14 cellular contexts compared by ENCODE assay signal in genomic region chr3:197547618-197548017, GRCh38. TPM values are rescaled to one million over a fixed set of nuclear protein-coding genes. Genes with fewer than 3 reads are reported as not detected.
DNase-seq lines count a peak whose midpoint lies in the region; ATAC-seq and TF ChIP-seq lines count a peak whose summit lies in the region.
"Had no signal": no experiment of that assay in that cellular context is flagged by ENCODE, and none has a peak within 500 bp of the region (broad histone marks: within the 10 kb centered on the region; RNA-seq: fewer than 3 reads in every experiment).

No MANE protein-coding gene starts in this region.

- H3K4me1 Mint-ChIP-seq in WTC11: peaks cover 55% of the 10 kb centered on the region

- H3K27ac ChIP-seq in hepatocyte (peak overlapping the region; percentile 72), osteoblast (ENCODE audit: low read depth, low read length) (no peak overlapping the region)
- H3K27ac ChIP-seq: esophagus muscularis mucosa, tibial artery had no signal

- CTCF ChIA-PET in WTC11 (lab: Charles Lee): interaction anchor here (0.6 to 4.7 kb wide), 9 partner anchors 21 to 52 kb away, joined by 3 to 44 read pairs (median 3); no protein-coding TSS in a partner anchor

- H3K4me3 ChIP-seq in hepatocyte: no peak overlapping the region
- no peak overlapping the region for H3K4me3 ChIP-seq in osteoblast (ENCODE audit: insufficient read depth, low read length)
- H3K4me3 ChIP-seq: esophagus muscularis mucosa, tibial artery had no signal

- H2AFZ ChIP-seq in hepatocyte (peak overlapping the region; percentile 14), osteoblast (ENCODE audit: low read length) (peak overlapping the region; percentile 1)

- peaks cover 54% of the 10 kb centered on the region for H3K79me2 ChIP-seq in hepatocyte
- no peaks in the 10 kb centered on the region for H3K79me2 ChIP-seq in osteoblast (ENCODE audit: insufficient read depth, low read length)

- WGBS in hepatocyte (ENCODE audit: low lambda C conversion rate, missing lambda C conversion rate): 23% methylated on average over 9 of the region's 9 CpGs

- H3K36me3 Mint-ChIP-seq in WTC11: peaks cover 13% of the 10 kb centered on the region; the same call in 1 of the 2 replicates

- H3K9me3 ChIP-seq in hepatocyte (ENCODE audit: low read depth) (no peaks in the 10 kb centered on the region), osteoblast (ENCODE audit: low read depth, low read length) (no peaks in the 10 kb centered on the region)
- H3K9me3 ChIP-seq: esophagus muscularis mucosa, tibial artery had no signal

- H3K4me2 ChIP-seq in hepatocyte: peak overlapping the region; percentile 63
- no peak overlapping the region for H3K4me2 ChIP-seq in osteoblast (ENCODE audit: insufficient read depth, low read length)

- H3K27me3 Mint-ChIP-seq in WTC11 (ENCODE audit: low read depth): no peaks in the 10 kb centered on the region; the same call in 1 of the 2 replicates
- H3K27me3 Mint-ChIP-seq: activated naive CD8-positive, alpha-beta T cell had no signal

- ATAC-seq in WTC11: peak; percentile 88

- H3K9me2 ChIP-seq in hepatocyte (replicated peaks; ENCODE audit: insufficient read depth): no peaks in the 10 kb centered on the region

- H3K4me1 ChIP-seq in hepatocyte (ENCODE audit: insufficient read depth) (peaks cover 7% of the 10 kb centered on the region), osteoblast (ENCODE audit: insufficient read depth, low read length) (no peaks in the 10 kb centered on the region)

- H4K20me1 ChIP-seq in hepatocyte (ENCODE audit: insufficient read depth, poor library complexity, severe bottlenecking) (no peaks in the 10 kb centered on the region), osteoblast (ENCODE audit: insufficient read depth, low read length) (no peaks in the 10 kb centered on the region)

- no peak overlapping the region for H3K4me3 Mint-ChIP-seq in WTC11
- H3K4me3 Mint-ChIP-seq: activated naive CD8-positive, alpha-beta T cell had no signal

- POLR2A ChIA-PET in WTC11 (lab: Charles Lee): no interaction called here

- DNase-seq in ELF-1 (ENCODE audit: low read depth, low spot score) (peak; percentile 59), WTC11 (ENCODE audit: low spot score) (peak; percentile 68), hepatocyte (ENCODE audit: low spot score) (peak; percentile 80), osteoblast (ENCODE audit: insufficient read length, low spot score, missing footprints) (peak; percentile 62), iPS-NIHi11 (ENCODE audit: low spot score) (no peak), NCI-H187 (lab: John Stamatoyannopoulos, UW) (no peak), DMS 273 treated with DMSO at 0.1 percent for 48 hours (lab: John Stamatoyannopoulos, UW) (no peak), glomerular visceral epithelial cell (ENCODE audit: extremely low spot score) (no peak)
- DNase-seq: activated CD8-positive, alpha-beta memory T cell treated with anti-CD3 and anti-CD28 coated beads, Interleukin-2, amount 50 U/mL, for 48 hours; mammary epithelial cell; NCI-H1048; tibial artery had no signal

- H3K27me3 ChIP-seq in hepatocyte (no peaks in the 10 kb centered on the region), osteoblast (ENCODE audit: insufficient read depth, low read length) (no peaks in the 10 kb centered on the region)
- H3K27me3 ChIP-seq: esophagus muscularis mucosa, tibial artery had no signal

- no peaks in the 10 kb centered on the region for H3K9me3 Mint-ChIP-seq in WTC11

- peak overlapping the region; percentile 40 for H3K27ac Mint-ChIP-seq in WTC11
- H3K27ac Mint-ChIP-seq: activated naive CD8-positive, alpha-beta T cell had no signal

- H3K36me3 ChIP-seq in hepatocyte (replicated peaks; ENCODE audit: insufficient read depth, low read depth): no peaks in the 10 kb centered on the region
- no peaks in the 10 kb centered on the region for H3K36me3 ChIP-seq in osteoblast (ENCODE audit: insufficient read depth, low read length)

- TF ChIP-seq CTCF in WTC11 (IDR thresholded peaks at IDR 0.05): no peak
- peak; percentile 52 for TF ChIP-seq CTCF in hepatocyte (IDR thresholded peaks at IDR 0.05; ENCODE audit: poor library complexity)
- no peak for TF ChIP-seq CTCF in osteoblast (IDR thresholded peaks at IDR 0.05; ENCODE audit: extremely low read depth, low read depth, low read length)

TF ChIP-seq in WTC11, 78 proteins besides CTCF, POLR2A, EP300 and RAD21:
- TF ChIP-seq PREB (CRISPR knock-in tag; IDR thresholded peaks at IDR 0.05; ENCODE audit: borderline replicate concordance) (no peak), FOXP1 (CRISPR knock-in tag; IDR thresholded peaks at IDR 0.05; ENCODE audit: borderline replicate concordance) (peak; percentile 43; the same call in 1 of the 2 replicates), FOXP4 (CRISPR knock-in tag; IDR thresholded peaks at IDR 0.05) (no peak), ZNF219 (CRISPR knock-in tag; IDR thresholded peaks at IDR 0.05; ENCODE audit: borderline replicate concordance) (no peak), HMGA2 (CRISPR knock-in tag; IDR thresholded peaks at IDR 0.05) (no peak), USF2 (CRISPR knock-in tag; IDR thresholded peaks at IDR 0.05) (peak; percentile 47; the same call in 1 of the 2 replicates), USF1 (CRISPR knock-in tag; IDR thresholded peaks at IDR 0.05) (peak; percentile 20; the same call in 1 of the 2 replicates), NFYB (CRISPR knock-in tag; conservative IDR thresholded peaks at IDR 0.05; ENCODE audit: low read depth) (no peak), MAX (CRISPR knock-in tag; IDR thresholded peaks at IDR 0.05) (peak; percentile 39; the same call in 1 of the 2 replicates), NFE2L1 (CRISPR knock-in tag; IDR thresholded peaks at IDR 0.05) (no peak), IRF2 (CRISPR knock-in tag; IDR thresholded peaks at IDR 0.05; ENCODE audit: borderline replicate concordance, low read depth) (no peak)

RNA-seq across cellular contexts. Expression of gene BDH1, which starts 8.2 kb away (rescaled TPM):
- total RNA-seq in WTC11 (2021) (26.8 to 32.5 TPM (median 29.9 TPM) in 3 replicates), hepatocyte (62.9 and 64.2 TPM in 2 replicates), osteoblast (5.6 and 5.8 TPM in 2 replicates)
- polyA plus RNA-seq in hepatocyte: 40.3 and 61.8 TPM in 2 replicates

Comparison
In these comparisons a context has a peak if more than half of its experiments do, and no peak if none do; other contexts are left out.
1. DNase-seq: peak in ELF-1 (single experiment), WTC11 (single experiment), hepatocyte (single experiment) and osteoblast (single experiment); none in iPS-NIHi11 (single experiment), NCI-H187 (0 of 2), DMS 273 treated with DMSO at 0.1 percent for 48 hours (single experiment) and glomerular visceral epithelial cell (single experiment).